20 cellular contexts compared by ENCODE assay signal in the genomic region with DNA sequence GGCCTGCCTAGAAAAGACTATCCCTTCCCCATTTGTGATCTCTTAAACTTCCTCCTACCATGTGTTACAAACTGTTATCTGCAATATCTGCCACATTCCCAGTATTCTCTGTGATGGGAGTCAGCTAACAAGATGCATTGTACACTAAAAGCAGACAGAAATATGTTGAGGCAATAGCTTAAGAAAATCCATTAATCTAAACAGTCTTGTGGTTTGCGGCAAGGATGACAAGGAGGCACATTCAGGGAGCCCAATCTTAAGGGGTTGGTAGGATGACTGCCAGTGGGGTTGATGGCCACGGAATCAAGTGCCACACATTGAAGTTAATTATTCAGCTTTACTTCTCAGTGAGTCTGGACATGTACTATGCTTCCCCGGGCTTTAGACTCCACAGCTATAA.
"Had no signal": no experiment of that assay in that cellular context is flagged by ENCODE, and none has a peak within 500 bp of the region (broad histone marks: within the 10 kb centered on the region; RNA-seq: fewer than 3 reads in every experiment).

No MANE protein-coding gene starts in this region.

- H3K9me3 ChIP-seq: esophagus muscularis mucosa, heart right ventricle, pancreas, suprapubic skin, thyroid gland, upper lobe of left lung, uterus had no signal

- H3K4me3 ChIP-seq: esophagus muscularis mucosa, heart right ventricle, pancreas, smooth muscle cell, suprapubic skin, thyroid gland, upper lobe of left lung, uterus had no signal

- H3K27me3 ChIP-seq: esophagus muscularis mucosa, heart right ventricle, pancreas, suprapubic skin, thyroid gland, upper lobe of left lung, uterus had no signal

- H3K27ac ChIP-seq: epithelial cell of prostate, esophagus muscularis mucosa, heart right ventricle, pancreas, suprapubic skin, thyroid gland, upper lobe of left lung, uterus had no signal

- DNase-seq: effector memory CD4-positive, alpha-beta T cell; foreskin melanocyte; heart right ventricle; hypothalamus; kidney glomerular epithelial cell; mammary epithelial cell; occipital lobe; pancreas; right cardiac atrium; stimulated activated CD4-positive, alpha-beta T cell treated with anti-CD3 and anti-CD28 coated beads, Interleukin-2, amount 100 ng/mL, for 48 hours; stimulated activated naive CD8-positive, alpha-beta T cell treated with anti-CD3 and anti-CD28 coated beads, Interleukin-15, Interleukin-2, amounts not matched to agents 100 U/mL and 50 U/mL, for 24 hours; thyroid gland; upper lobe of left lung; uterus had no signal

- ATAC-seq: heart right ventricle; left lobe of liver; natural killer cell treated with Interleukin-12 subunit alpha and Interleukin-12 subunit beta and Interleukin-15 and Interleukin-18, amount 100 ng/mL, for 72 hours; pancreas; right cardiac atrium; stimulated activated naive CD8-positive, alpha-beta T cell treated with anti-CD3 and anti-CD28 coated beads, Interleukin-15, Interleukin-2, amounts not matched to agents 100 U/mL and 50 U/mL, for 24 hours had no signal

- H3K4me1 ChIP-seq: esophagus muscularis mucosa, heart right ventricle, pancreas, suprapubic skin, thyroid gland, upper lobe of left lung, uterus had no signal

- H3K4me2 ChIP-seq: smooth muscle cell had no signal

- H3K36me3 ChIP-seq: esophagus muscularis mucosa, heart right ventricle, pancreas, suprapubic skin, thyroid gland, upper lobe of left lung, uterus had no signal
